In the genomic region with DNA sequence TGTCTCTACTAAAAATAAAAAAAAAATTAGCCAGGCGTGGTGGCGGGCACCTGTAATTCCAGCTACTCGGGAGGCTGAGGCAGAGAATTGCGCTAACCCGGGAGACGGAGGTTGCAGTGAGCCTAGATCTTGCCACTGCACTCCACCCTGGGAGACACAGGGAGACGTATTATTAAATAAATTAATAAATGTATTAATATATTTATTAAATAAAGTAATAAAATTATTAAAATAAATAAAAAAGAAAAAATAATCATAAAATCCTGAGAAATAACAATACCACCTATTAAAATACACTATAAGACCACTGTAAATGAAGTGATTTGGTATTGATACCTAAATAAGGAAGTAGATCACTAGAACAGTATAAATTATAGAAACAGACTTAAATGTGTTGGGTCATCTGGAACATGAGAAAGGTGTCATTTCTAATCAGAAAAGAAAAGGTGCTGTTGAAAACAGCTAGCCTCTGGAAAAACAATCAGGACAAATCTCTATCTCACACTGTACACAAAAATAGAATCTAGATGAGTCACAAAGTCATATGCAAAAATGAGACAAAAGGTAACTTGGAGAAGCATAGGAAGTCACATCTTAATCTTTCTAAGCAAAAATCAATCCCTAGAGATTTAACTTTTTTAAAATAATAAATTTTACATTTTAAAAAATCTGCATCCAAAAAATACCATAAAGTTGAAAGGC, we compare ENCODE assay signal across 32 cellular contexts.
"Had no signal": no experiment of that assay in that cellular context is flagged by ENCODE, and none has a peak within 500 bp of the region (broad histone marks: within the 10 kb centered on the region; RNA-seq: fewer than 3 reads in every experiment).

No MANE protein-coding gene starts in this region.

- H3K27ac Mint-ChIP-seq: activated CD4-positive, alpha-beta memory T cell treated with anti-CD3 and anti-CD28 coated beads, Interleukin-2, amount 10 ng/mL, durations not matched to agents 7 days and 5 days; activated CD4-positive, alpha-beta T cell treated with anti-CD3 and anti-CD28 coated beads, Interleukin-2, amount 10 ng/mL, durations not matched to agents 7 days and 5 days; activated CD8-positive, alpha-beta memory T cell treated with anti-CD3 and anti-CD28 coated beads, Interleukin-2, amount 10 ng/mL, durations not matched to agents 7 days and 5 days; activated naive CD4-positive, alpha-beta T cell treated with anti-CD3 and anti-CD28 coated beads for 36 hours; activated naive CD4-positive, alpha-beta T cell treated with anti-CD3 and anti-CD28 coated beads, Interleukin-2, amount 50 U/mL, for 24 hours; activated naive CD8-positive, alpha-beta T cell treated with anti-CD3 and anti-CD28 coated beads for 36 hours; activated naive CD8-positive, alpha-beta T cell treated with anti-CD3 and anti-CD28 coated beads, Interleukin-2, amount 50 U/mL, for 24 hours; activated T-helper 1 cell treated with anti-CD3 and anti-CD28 coated beads, Interleukin-12 subunit alpha, Interleukin-12 subunit beta, Interleukin-2, Interleukin-4 antibody, amounts not matched to agents 30 ng/mL and 10 ng/mL and 1 ng/mL, durations not matched to agents 14 hours and 24 hours and 36 hours; activated T-helper 2 cell treated with anti-CD3 and anti-CD28 coated beads, Interferon-gamma antibody, Interleukin-2, Interleukin-4, amounts not matched to agents 10 μg/mL and 5 μg/mL and 100 μg/mL, durations not matched to agents 14 hours and 24 hours and 36 hours; dendritic cell treated with granulocyte-macrophage colony-stimulating factor and Interleukin-4, amounts not matched to agents 40 ng/mL and 50 ng/mL, for 4 days; effector memory CD8-positive, alpha-beta T cell had no signal

- H3K4me1 Mint-ChIP-seq: activated CD4-positive, alpha-beta memory T cell treated with anti-CD3 and anti-CD28 coated beads, Interleukin-2, amount 10 ng/mL, durations not matched to agents 7 days and 5 days; activated CD4-positive, alpha-beta T cell treated with anti-CD3 and anti-CD28 coated beads, Interleukin-2, amount 10 ng/mL, durations not matched to agents 7 days and 5 days; activated CD8-positive, alpha-beta memory T cell treated with anti-CD3 and anti-CD28 coated beads, Interleukin-2, amount 10 ng/mL, durations not matched to agents 7 days and 5 days; activated naive CD4-positive, alpha-beta T cell treated with anti-CD3 and anti-CD28 coated beads, Interleukin-2, amount 50 U/mL, for 24 hours had no signal

- H3K27ac ChIP-seq: adrenal gland, body of pancreas, cardiac muscle cell, coronary artery, dorsolateral prefrontal cortex, epithelial cell of prostate, esophagus squamous epithelium had no signal

- ATAC-seq: activated CD8-positive, alpha-beta memory T cell treated with anti-CD3 and anti-CD28 coated beads, Interleukin-2, amount 10 ng/mL, durations not matched to agents 7 days and 5 days; activated naive CD8-positive, alpha-beta T cell treated with anti-CD3 and anti-CD28 coated beads, Interleukin-2, amount 50 U/mL, for 24 hours; body of pancreas; effector memory CD8-positive, alpha-beta T cell had no signal

- H3K27me3 ChIP-seq: adrenal gland, body of pancreas, cardiac muscle cell, dorsolateral prefrontal cortex, esophagus squamous epithelium had no signal

- H3K9me3 Mint-ChIP-seq: activated CD4-positive, alpha-beta memory T cell treated with anti-CD3 and anti-CD28 coated beads, Interleukin-2, amount 10 ng/mL, durations not matched to agents 7 days and 5 days; activated CD4-positive, alpha-beta T cell treated with anti-CD3 and anti-CD28 coated beads, Interleukin-2, amount 10 ng/mL, durations not matched to agents 7 days and 5 days; activated naive CD4-positive, alpha-beta T cell treated with anti-CD3 and anti-CD28 coated beads for 36 hours; activated naive CD4-positive, alpha-beta T cell treated with anti-CD3 and anti-CD28 coated beads, Interleukin-2, amount 50 U/mL, for 24 hours; activated naive CD8-positive, alpha-beta T cell treated with anti-CD3 and anti-CD28 coated beads for 36 hours; activated naive CD8-positive, alpha-beta T cell treated with anti-CD3 and anti-CD28 coated beads, Interleukin-2, amount 50 U/mL, for 24 hours; activated T-helper 1 cell treated with anti-CD3 and anti-CD28 coated beads, Interleukin-12 subunit alpha, Interleukin-12 subunit beta, Interleukin-2, Interleukin-4 antibody, amounts not matched to agents 30 ng/mL and 10 ng/mL and 1 ng/mL, durations not matched to agents 14 hours and 24 hours and 36 hours; activated T-helper 2 cell treated with anti-CD3 and anti-CD28 coated beads, Interferon-gamma antibody, Interleukin-2, Interleukin-4, amounts not matched to agents 10 μg/mL and 5 μg/mL and 100 μg/mL, durations not matched to agents 14 hours and 24 hours and 36 hours; dendritic cell treated with granulocyte-macrophage colony-stimulating factor and Interleukin-4, amounts not matched to agents 40 ng/mL and 50 ng/mL, for 4 days; effector memory CD8-positive, alpha-beta T cell had no signal

- H3K4me3 ChIP-seq: adrenal gland, body of pancreas, cardiac muscle cell, coronary artery, dorsolateral prefrontal cortex, esophagus squamous epithelium had no signal

- H3K4me3 Mint-ChIP-seq: activated CD4-positive, alpha-beta memory T cell treated with anti-CD3 and anti-CD28 coated beads, Interleukin-2, amount 10 ng/mL, durations not matched to agents 7 days and 5 days; activated CD4-positive, alpha-beta T cell treated with anti-CD3 and anti-CD28 coated beads, Interleukin-2, amount 10 ng/mL, durations not matched to agents 7 days and 5 days; activated CD8-positive, alpha-beta memory T cell treated with anti-CD3 and anti-CD28 coated beads, Interleukin-2, amount 10 ng/mL, durations not matched to agents 7 days and 5 days; activated naive CD4-positive, alpha-beta T cell treated with anti-CD3 and anti-CD28 coated beads for 36 hours; activated naive CD4-positive, alpha-beta T cell treated with anti-CD3 and anti-CD28 coated beads, Interleukin-2, amount 50 U/mL, for 24 hours; activated naive CD8-positive, alpha-beta T cell treated with anti-CD3 and anti-CD28 coated beads for 36 hours; activated naive CD8-positive, alpha-beta T cell treated with anti-CD3 and anti-CD28 coated beads, Interleukin-2, amount 50 U/mL, for 24 hours; activated T-helper 1 cell treated with anti-CD3 and anti-CD28 coated beads, Interleukin-12 subunit alpha, Interleukin-12 subunit beta, Interleukin-2, Interleukin-4 antibody, amounts not matched to agents 30 ng/mL and 10 ng/mL and 1 ng/mL, durations not matched to agents 14 hours and 24 hours and 36 hours; dendritic cell treated with granulocyte-macrophage colony-stimulating factor and Interleukin-4, amounts not matched to agents 40 ng/mL and 50 ng/mL, for 4 days; effector memory CD8-positive, alpha-beta T cell had no signal

- H3K36me3 Mint-ChIP-seq: activated CD8-positive, alpha-beta memory T cell treated with anti-CD3 and anti-CD28 coated beads, Interleukin-2, amount 10 ng/mL, durations not matched to agents 7 days and 5 days; activated naive CD4-positive, alpha-beta T cell treated with anti-CD3 and anti-CD28 coated beads, Interleukin-2, amount 50 U/mL, for 24 hours; activated naive CD8-positive, alpha-beta T cell treated with anti-CD3 and anti-CD28 coated beads for 36 hours had no signal

- H3K27me3 Mint-ChIP-seq: activated CD4-positive, alpha-beta T cell treated with anti-CD3 and anti-CD28 coated beads, Interleukin-2, amount 10 ng/mL, durations not matched to agents 7 days and 5 days; activated naive CD4-positive, alpha-beta T cell treated with anti-CD3 and anti-CD28 coated beads, Interleukin-2, amount 50 U/mL, for 24 hours; activated naive CD8-positive, alpha-beta T cell treated with anti-CD3 and anti-CD28 coated beads for 36 hours had no signal

- H3K9me3 ChIP-seq: adrenal gland, body of pancreas, esophagus squamous epithelium had no signal

- H3K36me3 ChIP-seq: adrenal gland, cardiac muscle cell, esophagus squamous epithelium had no signal

- DNase-seq: activated CD4-positive, alpha-beta memory T cell treated with anti-CD3 and anti-CD28 coated beads, Interleukin-2, amount 10 ng/mL, durations not matched to agents 7 days and 5 days; activated CD4-positive, alpha-beta T cell treated with anti-CD3 and anti-CD28 coated beads for 1 hour; activated CD4-positive, alpha-beta T cell treated with anti-CD3 and anti-CD28 coated beads for 4 hours; activated CD4-positive, alpha-beta T cell treated with anti-CD3 and anti-CD28 coated beads, Interleukin-2, amount 10 ng/mL, durations not matched to agents 7 days and 5 days; activated CD4-positive, alpha-beta T cell treated with anti-CD3 and anti-CD28 coated beads, Interleukin-2, amount 50 U/mL, for 4 hours; activated CD8-positive, alpha-beta memory T cell treated with anti-CD3 and anti-CD28 coated beads, Interleukin-2, amount 10 ng/mL, durations not matched to agents 7 days and 5 days; activated CD8-positive, alpha-beta memory T cell treated with anti-CD3 and anti-CD28 coated beads, Interleukin-2, amount 50 U/mL, for 4 hours; activated effector memory CD4-positive, alpha-beta T cell treated with anti-CD3 and anti-CD28 coated beads, Interleukin-2, amount 50 U/mL, for 16 hours; activated naive CD4-positive, alpha-beta T cell treated with anti-CD3 and anti-CD28 coated beads for 36 hours; activated naive CD8-positive, alpha-beta T cell treated with anti-CD3 and anti-CD28 coated beads for 36 hours; activated naive CD8-positive, alpha-beta T cell treated with anti-CD3 and anti-CD28 coated beads, Interleukin-2, amount 50 U/mL, for 24 hours; activated T-cell treated with anti-CD3 and anti-CD28 coated beads, Interleukin-2, amount 50 U/mL, for 1 hour; activated T-cell treated with anti-CD3 and anti-CD28 coated beads, Interleukin-2, amount 50 U/mL, for 48 hours; adrenal gland; amygdala; aorta; body of pancreas; central memory CD4-positive, alpha-beta T cell; cerebellar nuclear complex; dorsolateral prefrontal cortex; effector memory CD8-positive, alpha-beta T cell; esophagus squamous epithelium; foreskin melanocyte; head of caudate nucleus; T-helper 2 cell had no signal

- H3K4me1 ChIP-seq: adrenal gland, body of pancreas, esophagus squamous epithelium had no signal
